ENCODE assay signal across 7 cellular contexts in genomic region chr1:40258445-40258769, GRCh38. TPM values are rescaled to one million over a fixed set of nuclear protein-coding genes. Genes with fewer than 3 reads are reported as not detected.
DNase-seq lines count a peak whose midpoint lies in the region; ATAC-seq and TF ChIP-seq lines count a peak whose summit lies in the region.

No MANE protein-coding gene starts in this region.

- H3K4me2 ChIP-seq in GM23248 (ENCODE audit: unreplicated experiment), result peak overlapping the region; percentile 94

- H3K9me3 ChIP-seq in GM23248 (ENCODE audit: low read depth) (no peaks in the 10 kb centered on the region), SJCRH30 (replicated peaks) (no peaks in the 10 kb centered on the region)

- H3K9me2 ChIP-seq in GM23248 (ENCODE audit: insufficient read depth), result no peaks in the 10 kb centered on the region

- H3K9ac ChIP-seq in GM23248, result peak overlapping the region; percentile 97

- WGBS in GM23248 (ENCODE audit: low coverage in 1 of 2, low lambda C conversion rate in 2 of 2, missing lambda C conversion rate in 2 of 2), 2 experiments, result 0 to 2% methylated on average over 10 of the region's 10 CpGs

- peak overlapping the region; percentile 94 for H3K27ac ChIP-seq in GM23248
- peak overlapping the region; percentile 41; the same call in 1 of the 2 replicates for H3K27ac ChIP-seq in SJCRH30

- peaks cover 83% of the 10 kb centered on the region for H3K79me2 ChIP-seq in GM23248 (ENCODE audit: insufficient read depth)

- no peak for TF ChIP-seq CTCF in retinal pigment epithelial cell (conservative IDR thresholded peaks at IDR 0.05; ENCODE audit: low read depth, low read length)

- H3K36me3 ChIP-seq in GM23248 (ENCODE audit: low read depth), result peaks cover 31% of the 10 kb centered on the region
- H3K36me3 ChIP-seq in SJCRH30, result peaks cover 32% of the 10 kb centered on the region

- DNase-seq in GM23248 (peak; percentile 42), SJCRH30 (no peak), fibroblast of peridontal ligament (ENCODE audit: extremely low read depth) (peak; percentile 43), retinal pigment epithelial cell (ENCODE audit: low read depth) (peak; percentile 19), kidney glomerular epithelial cell (lab: John Stamatoyannopoulos, UW) (no peak), DMS153 treated with DMSO at 0.1 percent for 48 hours (lab: John Stamatoyannopoulos, UW; ENCODE audit: unreplicated experiment) (no peak)

- H3K4me3 ChIP-seq in GM23248 (peak overlapping the region; percentile 91), SJCRH30 (peak overlapping the region; percentile 81), retinal pigment epithelial cell (ENCODE audit: low read length) (peak overlapping the region; percentile 83)

- in situ Hi-C loops in GM23248 (cut with MboI), result no loop called here

- H3K4me1 ChIP-seq in GM23248 (ENCODE audit: insufficient read depth) (peaks cover 10% of the 10 kb centered on the region), SJCRH30 (0 out of 2 replicates have a peak, but pooled peaks cover 6% of the 10 kb centered on the region)

- ATAC-seq in HG02588 (IDR thresholded peaks at IDR 0.05; ENCODE audit: unreplicated experiment), result no peak

- no peaks in the 10 kb centered on the region for H3K27me3 ChIP-seq in GM23248 (replicated peaks; ENCODE audit: insufficient read depth)
- H3K27me3 ChIP-seq in SJCRH30, result no peaks in the 10 kb centered on the region

- no peaks in the 10 kb centered on the region for H4K20me1 ChIP-seq in GM23248 (ENCODE audit: insufficient read depth)

- H3F3A ChIP-seq in GM23248 (ENCODE audit: insufficient read depth), result peaks cover 16% of the 10 kb centered on the region

- H2AFZ ChIP-seq in GM23248, result peak overlapping the region; percentile 97

RNA-seq across cellular contexts. Expression of gene ZMPSTE24, which starts 0.4 kb away (rescaled TPM):
- 79.9 and 83.2 TPM in 2 replicates for total RNA-seq in GM23248 (2014; rRNA removed; shearing (Covaris generic))
- 61.7 and 63.2 TPM in 2 replicates for polyA plus RNA-seq in GM23248 (2016; fragmentation: Nextera tagmentation; extraction: Ambion mirVana)
- total RNA-seq in SJCRH30 (2014; rRNA removed; shearing (Covaris generic)), result 58.4 and 63.9 TPM in 2 replicates

RNA-seq across cellular contexts. Expression of gene TMCO2, which starts 10.7 kb away (rescaled TPM):
- not detected in 2 replicates for total RNA-seq in GM23248 (2014; rRNA removed; shearing (Covaris generic))
- not detected in 2 replicates for polyA plus RNA-seq in GM23248 (2016; fragmentation: Nextera tagmentation; extraction: Ambion mirVana)
- total RNA-seq in SJCRH30 (2014; rRNA removed; shearing (Covaris generic)), result not detected in 2 replicates

RNA-seq across cellular contexts. Expression of gene COL9A2, which starts 58.7 kb away (rescaled TPM):
- 0.89 and 2.8 TPM in 2 replicates for total RNA-seq in GM23248 (2014; rRNA removed; shearing (Covaris generic))
- 0.80 and 0.91 TPM in 2 replicates for polyA plus RNA-seq in GM23248 (2016; fragmentation: Nextera tagmentation; extraction: Ambion mirVana)
- 4.8 and 5.2 TPM in 2 replicates for total RNA-seq in SJCRH30 (2014; rRNA removed; shearing (Covaris generic))

Comparison
In these comparisons a context has a peak if more than half of its experiments do, and no peak if none do; other contexts are left out.
1. DNase-seq: peak in GM23248 (single experiment), fibroblast of peridontal ligament (single experiment) and retinal pigment epithelial cell (single experiment); none in SJCRH30 (0 of 2), kidney glomerular epithelial cell (single experiment) and DMS153 treated with DMSO at 0.1 percent for 48 hours (single experiment).
2. Peak in every context shown above with its lines, with median percentiles within 50 percentile points of each other: H3K4me3 ChIP-seq.